Comparison of ENCODE assay signal across 1 cellular context in the genomic region with DNA sequence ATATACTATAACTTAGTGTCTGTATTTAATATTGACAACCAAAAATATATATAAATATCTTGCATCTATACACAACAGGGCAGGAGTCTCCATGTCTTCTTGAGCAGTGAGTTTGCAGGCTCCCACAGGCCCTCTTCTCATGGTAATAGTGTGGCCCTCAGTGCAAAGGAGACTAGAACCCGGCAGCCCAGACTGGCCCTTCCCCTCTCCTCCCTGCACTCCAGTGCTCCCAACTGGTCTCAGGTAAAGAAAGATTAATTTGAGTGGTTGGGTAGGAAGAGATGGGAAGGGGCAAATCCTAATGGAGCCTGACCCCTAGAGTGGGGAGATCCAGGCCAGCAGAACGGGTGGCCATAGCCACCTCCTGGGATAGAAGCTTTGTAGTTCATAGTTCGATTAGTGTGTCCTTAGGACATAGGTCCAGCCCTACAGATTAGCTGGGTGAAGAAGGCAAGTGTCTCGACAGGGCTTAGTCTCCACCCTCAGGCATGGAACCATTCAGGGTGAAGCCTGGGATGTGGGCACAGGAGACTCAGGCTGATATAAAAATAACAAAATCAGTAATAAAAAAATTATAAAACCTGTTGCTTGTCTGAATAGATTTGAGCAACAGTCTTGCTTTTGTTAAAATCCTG.
TF ChIP-seq lines count a peak whose summit lies in the region.

No MANE protein-coding gene starts in this region.

TF ChIP-seq in WTC11, 78 proteins besides CTCF, POLR2A, EP300 and RAD21 (continued from another document):
- TF ChIP-seq, protein P1, sequence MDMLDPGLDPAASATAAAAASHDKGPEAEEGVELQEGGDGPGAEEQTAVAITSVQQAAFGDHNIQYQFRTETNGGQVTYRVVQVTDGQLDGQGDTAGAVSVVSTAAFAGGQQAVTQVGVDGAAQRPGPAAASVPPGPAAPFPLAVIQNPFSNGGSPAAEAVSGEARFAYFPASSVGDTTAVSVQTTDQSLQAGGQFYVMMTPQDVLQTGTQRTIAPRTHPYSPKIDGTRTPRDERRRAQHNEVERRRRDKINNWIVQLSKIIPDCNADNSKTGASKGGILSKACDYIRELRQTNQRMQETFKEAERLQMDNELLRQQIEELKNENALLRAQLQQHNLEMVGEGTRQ (CRISPR knock-in tag; IDR thresholded peaks at IDR 0.05): no peak
- no peak for TF ChIP-seq AR (CRISPR knock-in tag; IDR thresholded peaks at IDR 0.05)
- TF ChIP-seq, protein P2, sequence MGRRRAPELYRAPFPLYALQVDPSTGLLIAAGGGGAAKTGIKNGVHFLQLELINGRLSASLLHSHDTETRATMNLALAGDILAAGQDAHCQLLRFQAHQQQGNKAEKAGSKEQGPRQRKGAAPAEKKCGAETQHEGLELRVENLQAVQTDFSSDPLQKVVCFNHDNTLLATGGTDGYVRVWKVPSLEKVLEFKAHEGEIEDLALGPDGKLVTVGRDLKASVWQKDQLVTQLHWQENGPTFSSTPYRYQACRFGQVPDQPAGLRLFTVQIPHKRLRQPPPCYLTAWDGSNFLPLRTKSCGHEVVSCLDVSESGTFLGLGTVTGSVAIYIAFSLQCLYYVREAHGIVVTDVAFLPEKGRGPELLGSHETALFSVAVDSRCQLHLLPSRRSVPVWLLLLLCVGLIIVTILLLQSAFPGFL (CRISPR knock-in tag; IDR thresholded peaks at IDR 0.05; ENCODE audit: borderline replicate concordance): no peak
- TF ChIP-seq MXD4 (CRISPR knock-in tag; IDR thresholded peaks at IDR 0.05; ENCODE audit: borderline replicate concordance): no peak
